ENCODE assay signal across 1 cellular context in the genomic region with DNA sequence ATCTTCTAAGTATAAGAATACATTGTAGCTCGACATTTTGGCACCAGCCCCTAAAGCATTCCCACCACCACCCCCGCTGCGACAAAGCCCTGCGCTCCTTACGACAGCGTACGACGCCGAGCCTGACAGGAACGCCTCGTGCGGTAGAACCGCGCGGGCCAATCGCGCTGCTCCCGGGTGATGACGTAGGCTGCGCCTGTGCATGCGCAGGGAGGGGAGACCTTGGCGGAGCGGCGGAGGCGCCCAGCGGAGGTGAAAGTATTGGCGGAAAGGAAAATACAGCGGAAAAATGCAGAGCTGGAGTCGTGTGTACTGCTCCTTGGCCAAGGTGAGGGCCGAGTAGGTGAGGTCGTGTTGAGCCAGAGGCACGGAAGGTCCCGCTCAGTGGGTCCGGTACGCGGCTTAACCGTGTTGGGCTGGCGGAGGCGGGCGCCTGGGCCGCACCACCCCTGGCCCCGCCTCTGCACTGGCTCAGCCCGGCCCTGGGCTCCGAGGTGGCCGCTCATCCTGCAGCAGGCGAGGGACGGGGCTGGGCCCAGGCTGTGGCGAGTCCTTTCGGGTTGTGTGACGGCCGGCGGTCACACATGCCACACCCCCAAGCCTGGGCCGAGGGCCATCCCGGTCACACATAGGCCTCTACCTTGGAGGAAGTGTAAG.
TF ChIP-seq lines count a peak whose summit lies in the region.

DLD (plus strand) TSS at position 222 of the 657 bp plus-strand sequence; CDS start at position 290, 68 bp downstream.

TF ChIP-seq in HepG2, 621 proteins besides CTCF, POLR2A, EP300 and RAD21 (continued from another document and continues in another):
- TF ChIP-seq TFE3 (CRISPR knock-in tag; IDR thresholded peaks at IDR 0.05), result peak; percentile 65
- TF ChIP-seq, protein P1, sequence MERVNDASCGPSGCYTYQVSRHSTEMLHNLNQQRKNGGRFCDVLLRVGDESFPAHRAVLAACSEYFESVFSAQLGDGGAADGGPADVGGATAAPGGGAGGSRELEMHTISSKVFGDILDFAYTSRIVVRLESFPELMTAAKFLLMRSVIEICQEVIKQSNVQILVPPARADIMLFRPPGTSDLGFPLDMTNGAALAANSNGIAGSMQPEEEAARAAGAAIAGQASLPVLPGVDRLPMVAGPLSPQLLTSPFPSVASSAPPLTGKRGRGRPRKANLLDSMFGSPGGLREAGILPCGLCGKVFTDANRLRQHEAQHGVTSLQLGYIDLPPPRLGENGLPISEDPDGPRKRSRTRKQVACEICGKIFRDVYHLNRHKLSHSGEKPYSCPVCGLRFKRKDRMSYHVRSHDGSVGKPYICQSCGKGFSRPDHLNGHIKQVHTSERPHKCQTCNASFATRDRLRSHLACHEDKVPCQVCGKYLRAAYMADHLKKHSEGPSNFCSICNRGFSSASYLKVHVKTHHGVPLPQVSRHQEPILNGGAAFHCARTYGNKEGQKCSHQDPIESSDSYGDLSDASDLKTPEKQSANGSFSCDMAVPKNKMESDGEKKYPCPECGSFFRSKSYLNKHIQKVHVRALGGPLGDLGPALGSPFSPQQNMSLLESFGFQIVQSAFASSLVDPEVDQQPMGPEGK (CRISPR knock-in tag; IDR thresholded peaks at IDR 0.05), result peak; percentile 36; the same call in 1 of the 2 replicates
- no peak for TF ChIP-seq ZNF251 (CRISPR knock-in tag; IDR thresholded peaks at IDR 0.05)
- no peak; the same call in 1 of the 2 replicates for TF ChIP-seq ZNF720 (CRISPR knock-in tag; IDR thresholded peaks at IDR 0.05)
- peak; percentile 94 for TF ChIP-seq ZNF598 (CRISPR knock-in tag; IDR thresholded peaks at IDR 0.05; ENCODE audit: borderline replicate concordance)
- TF ChIP-seq, protein P2, sequence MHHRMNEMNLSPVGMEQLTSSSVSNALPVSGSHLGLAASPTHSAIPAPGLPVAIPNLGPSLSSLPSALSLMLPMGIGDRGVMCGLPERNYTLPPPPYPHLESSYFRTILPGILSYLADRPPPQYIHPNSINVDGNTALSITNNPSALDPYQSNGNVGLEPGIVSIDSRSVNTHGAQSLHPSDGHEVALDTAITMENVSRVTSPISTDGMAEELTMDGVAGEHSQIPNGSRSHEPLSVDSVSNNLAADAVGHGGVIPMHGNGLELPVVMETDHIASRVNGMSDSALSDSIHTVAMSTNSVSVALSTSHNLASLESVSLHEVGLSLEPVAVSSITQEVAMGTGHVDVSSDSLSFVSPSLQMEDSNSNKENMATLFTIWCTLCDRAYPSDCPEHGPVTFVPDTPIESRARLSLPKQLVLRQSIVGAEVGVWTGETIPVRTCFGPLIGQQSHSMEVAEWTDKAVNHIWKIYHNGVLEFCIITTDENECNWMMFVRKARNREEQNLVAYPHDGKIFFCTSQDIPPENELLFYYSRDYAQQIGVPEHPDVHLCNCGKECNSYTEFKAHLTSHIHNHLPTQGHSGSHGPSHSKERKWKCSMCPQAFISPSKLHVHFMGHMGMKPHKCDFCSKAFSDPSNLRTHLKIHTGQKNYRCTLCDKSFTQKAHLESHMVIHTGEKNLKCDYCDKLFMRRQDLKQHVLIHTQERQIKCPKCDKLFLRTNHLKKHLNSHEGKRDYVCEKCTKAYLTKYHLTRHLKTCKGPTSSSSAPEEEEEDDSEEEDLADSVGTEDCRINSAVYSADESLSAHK (CRISPR knock-in tag; IDR thresholded peaks at IDR 0.05; ENCODE audit: borderline replicate concordance), result no peak
- no peak for TF ChIP-seq ZNF782 (CRISPR knock-in tag; IDR thresholded peaks at IDR 0.05; ENCODE audit: borderline replicate concordance)
- peak; percentile 84; the same call in 1 of the 2 replicates for TF ChIP-seq ZNF891 (CRISPR knock-in tag; IDR thresholded peaks at IDR 0.05)
- TF ChIP-seq, protein P3, sequence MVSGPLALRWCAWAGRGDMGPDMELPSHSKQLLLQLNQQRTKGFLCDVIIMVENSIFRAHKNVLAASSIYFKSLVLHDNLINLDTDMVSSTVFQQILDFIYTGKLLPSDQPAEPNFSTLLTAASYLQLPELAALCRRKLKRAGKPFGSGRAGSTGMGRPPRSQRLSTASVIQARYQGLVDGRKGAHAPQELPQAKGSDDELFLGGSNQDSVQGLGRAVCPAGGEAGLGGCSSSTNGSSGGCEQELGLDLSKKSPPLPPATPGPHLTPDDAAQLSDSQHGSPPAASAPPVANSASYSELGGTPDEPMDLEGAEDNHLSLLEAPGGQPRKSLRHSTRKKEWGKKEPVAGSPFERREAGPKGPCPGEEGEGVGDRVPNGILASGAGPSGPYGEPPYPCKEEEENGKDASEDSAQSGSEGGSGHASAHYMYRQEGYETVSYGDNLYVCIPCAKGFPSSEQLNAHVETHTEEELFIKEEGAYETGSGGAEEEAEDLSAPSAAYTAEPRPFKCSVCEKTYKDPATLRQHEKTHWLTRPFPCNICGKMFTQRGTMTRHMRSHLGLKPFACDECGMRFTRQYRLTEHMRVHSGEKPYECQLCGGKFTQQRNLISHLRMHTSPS (CRISPR knock-in tag; IDR thresholded peaks at IDR 0.05; ENCODE audit: low read depth), result no peak
- no peak for TF ChIP-seq RFX3 (CRISPR knock-in tag; IDR thresholded peaks at IDR 0.05)
- TF ChIP-seq ZNF224 (CRISPR knock-in tag; IDR thresholded peaks at IDR 0.05), result no peak
- no peak for TF ChIP-seq HNF4G (IDR thresholded peaks at IDR 0.05; ENCODE audit: borderline replicate concordance, low read depth, low read length)
- no peak for TF ChIP-seq HNF4G (CRISPR knock-in tag; IDR thresholded peaks at IDR 0.05; ENCODE audit: borderline replicate concordance, low read depth)
- TF ChIP-seq MXI1 (IDR thresholded peaks at IDR 0.05; ENCODE audit: borderline replicate concordance, low read depth, low read length), result no peak; the same call in 2 of the 3 replicates
- TF ChIP-seq ZZZ3 (CRISPR knock-in tag; IDR thresholded peaks at IDR 0.05; ENCODE audit: borderline replicate concordance), result no peak; the same call in 1 of the 2 replicates
- peak; percentile 78 for TF ChIP-seq SP4 (CRISPR knock-in tag; IDR thresholded peaks at IDR 0.05)
- no peak for TF ChIP-seq NR2C2 (CRISPR knock-in tag; IDR thresholded peaks at IDR 0.05; ENCODE audit: borderline replicate concordance)
- TF ChIP-seq HINFP (CRISPR knock-in tag; IDR thresholded peaks at IDR 0.05; ENCODE audit: low read depth), result peak; percentile 59; the same call in 1 of the 2 replicates
- peak; percentile 98 for TF ChIP-seq ZFY (CRISPR knock-in tag; IDR thresholded peaks at IDR 0.05)
- no peak for TF ChIP-seq ZNF609 (CRISPR knock-in tag; IDR thresholded peaks at IDR 0.05; ENCODE audit: borderline replicate concordance)
- no peak for TF ChIP-seq HHEX (CRISPR knock-in tag; IDR thresholded peaks at IDR 0.05)
- TF ChIP-seq HIVEP1 (CRISPR knock-in tag; IDR thresholded peaks at IDR 0.05), result peak; percentile 65; the same call in 1 of the 2 replicates
- TF ChIP-seq NFE2L2 (IDR thresholded peaks at IDR 0.05; ENCODE audit: low read length), result no peak
- no peak for TF ChIP-seq KIAA2018 (CRISPR knock-in tag; IDR thresholded peaks at IDR 0.05; ENCODE audit: borderline replicate concordance)
- TF ChIP-seq GTF3A (CRISPR knock-in tag; conservative IDR thresholded peaks at IDR 0.05), result no peak
- TF ChIP-seq ETV5 (CRISPR knock-in tag; IDR thresholded peaks at IDR 0.05; ENCODE audit: borderline replicate concordance), result 0 out of 2 replicates have a peak, but pooled peaks have one; percentile 24
- peak; percentile 64 for TF ChIP-seq ZSCAN31 (CRISPR knock-in tag; IDR thresholded peaks at IDR 0.05; ENCODE audit: low read depth)
- no peak for TF ChIP-seq SMC3 (IDR thresholded peaks at IDR 0.05; ENCODE audit: low read length)
- no peak for TF ChIP-seq ZFP37 (CRISPR knock-in tag; IDR thresholded peaks at IDR 0.05; ENCODE audit: borderline replicate concordance)
